8 cellular contexts compared by ENCODE assay signal in the genomic region with DNA sequence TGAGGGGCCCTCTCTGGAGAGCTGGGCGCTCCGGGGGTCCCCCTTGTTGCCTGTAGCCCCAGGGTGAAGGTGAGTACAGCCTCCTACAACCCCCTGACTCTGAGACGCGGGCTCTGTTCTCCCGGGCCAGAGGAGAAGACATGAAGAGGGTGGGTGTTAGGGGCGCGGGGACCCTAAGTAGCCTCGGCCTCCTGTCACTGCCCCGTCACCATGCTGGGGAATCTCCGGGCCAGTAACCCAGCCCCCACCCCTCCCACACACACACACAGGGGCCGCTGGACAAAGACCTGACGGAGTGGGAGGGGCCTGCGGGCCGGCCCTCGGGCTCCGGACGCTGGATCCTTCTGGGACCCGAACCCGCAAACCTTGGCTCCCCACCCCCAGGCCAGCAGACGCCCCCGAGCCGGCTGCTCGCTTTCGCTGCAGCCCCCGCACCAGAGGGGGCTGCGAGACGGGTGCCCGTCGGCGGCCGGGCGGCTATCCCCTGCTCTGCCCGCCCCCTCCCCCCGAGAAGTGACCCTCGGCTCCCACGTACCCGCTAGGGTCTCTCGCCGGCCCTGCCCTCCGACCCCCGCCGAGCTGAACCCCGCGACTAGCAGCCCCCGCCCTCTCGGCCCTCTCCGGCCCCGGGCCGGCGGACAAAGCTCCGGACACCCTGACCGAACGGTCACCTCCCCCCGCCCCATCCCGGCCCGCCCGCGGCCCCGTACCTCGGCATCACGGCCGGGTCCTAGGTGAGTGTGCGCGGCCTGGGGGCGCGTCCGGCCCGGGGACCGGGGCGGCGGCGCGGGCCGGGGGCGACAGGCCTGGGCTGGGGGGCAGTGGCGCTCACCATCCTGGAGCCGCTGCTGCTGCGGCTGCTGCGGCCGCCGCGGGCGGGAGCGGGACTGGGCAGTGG. TPM values are rescaled to one million over a fixed set of nuclear protein-coding genes. Genes with fewer than 3 reads are reported as not detected.
A peak's percentile ranks its signal among the peaks of the same experiment; 100 is the strongest.
DNase-seq lines count a peak whose midpoint lies in the region; ATAC-seq, FAIRE-seq and TF ChIP-seq lines count a peak whose summit lies in the region.

A gene with protein sequence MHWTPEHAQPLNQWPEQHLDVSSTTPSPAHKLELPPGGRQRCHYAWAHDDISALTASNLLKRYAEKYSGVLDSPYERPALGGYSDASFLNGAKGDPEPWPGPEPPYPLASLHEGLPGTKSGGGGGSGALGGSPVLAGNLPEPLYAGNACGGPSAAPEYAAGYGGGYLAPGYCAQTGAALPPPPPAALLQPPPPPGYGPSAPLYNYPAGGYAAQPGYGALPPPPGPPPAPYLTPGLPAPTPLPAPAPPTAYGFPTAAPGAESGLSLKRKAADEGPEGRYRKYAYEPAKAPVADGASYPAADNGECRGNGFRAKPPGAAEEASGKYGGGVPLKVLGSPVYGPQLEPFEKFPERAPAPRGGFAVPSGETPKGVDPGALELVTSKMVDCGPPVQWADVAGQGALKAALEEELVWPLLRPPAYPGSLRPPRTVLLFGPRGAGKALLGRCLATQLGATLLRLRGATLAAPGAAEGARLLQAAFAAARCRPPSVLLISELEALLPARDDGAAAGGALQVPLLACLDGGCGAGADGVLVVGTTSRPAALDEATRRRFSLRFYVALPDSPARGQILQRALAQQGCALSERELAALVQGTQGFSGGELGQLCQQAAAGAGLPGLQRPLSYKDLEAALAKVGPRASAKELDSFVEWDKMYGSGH (minus strand): TSS at position 889 of the 898 bp plus-strand sequence. CDS start 26,305 bp downstream, outside the sequence.

- no TSS peak for BruUV-seq in OCI-LY7 (replicated peaks; lab: Mats Ljungman, UMichigan)

- H3K4me2 ChIP-seq in OCI-LY7 (ENCODE audit: low read length) = no peak within 1 kb of the TSS

- no peak within 1 kb of the TSS for H2AFZ ChIP-seq in OCI-LY7 (ENCODE audit: low read length)

- no peaks in the 10 kb centered on the region for H3K79me2 ChIP-seq in OCI-LY7 (ENCODE audit: insufficient read depth, low read depth, low read length)

- peak within 1 kb of the TSS; percentile 90 to 91 (median 91) for H3K4me3 Mint-ChIP-seq in nephron

- no peak for TF ChIP-seq CTCF in nephron (IDR thresholded peaks at IDR 0.05; ENCODE audit: unreplicated experiment in 3 of 3)
- TF ChIP-seq CTCF in OCI-LY7 (conservative IDR thresholded peaks at IDR 0.05; ENCODE audit: low read length) = no peak

- H3K36me3 ChIP-seq in OCI-LY7 (ENCODE audit: insufficient read depth, low read length) = no peaks in the 10 kb centered on the region

- POLR2A ChIA-PET in OCI-LY7 (lab: Charles Lee) = no interaction called here

- FAIRE-seq in HTR-8/SVneo (lab: Jason Lieb, UNC) = no peak

- H3K27me3 Mint-ChIP-seq in nephron (ENCODE audit: low read depth) = peaks cover 41% of the 10 kb centered on the region

- H3K4me1 ChIP-seq in OCI-LY7 (ENCODE audit: insufficient read depth, low read length, poor library complexity, severe bottlenecking) = no peaks in the 10 kb centered on the region

- intact Hi-C loops in OCI-LY7 (cut with micrococcal nuclease; ENCODE audit: unreplicated experiment) = no loop called here

- peak; percentile 13 for DNase-seq in A172 (ENCODE audit: low spot score)
- DNase-seq in HTR-8/SVneo (ENCODE audit: insufficient read length, low spot score) = peak; percentile 53
- DNase-seq in NCI-H1436 (lab: John Stamatoyannopoulos, UW) = no peak
- DNase-seq in OCI-LY7 (ENCODE audit: low spot score) = no peak

- H3K4me1 Mint-ChIP-seq in nephron = peaks cover 59% of the 10 kb centered on the region

- peaks cover 3% of the 10 kb centered on the region for H3K36me3 Mint-ChIP-seq in nephron (ENCODE audit: low read depth)

- H3K9me2 ChIP-seq in OCI-LY7 (ENCODE audit: insufficient read depth, low read length) = no peaks in the 10 kb centered on the region

- ATAC-seq in esophagus mucosa (peak; percentile 4), HG02870 (IDR thresholded peaks at IDR 0.05; ENCODE audit: unreplicated experiment) (no peak), HG03521 (IDR thresholded peaks at IDR 0.05; ENCODE audit: unreplicated experiment) (no peak)

- H3K27ac Mint-ChIP-seq in nephron = peak within 1 kb of the TSS; percentile 71 to 90 (median 83)

- no peaks in the 10 kb centered on the region for H4K20me1 ChIP-seq in OCI-LY7 (ENCODE audit: insufficient read depth, low read length)

- CTCF ChIA-PET in OCI-LY7 (lab: Charles Lee; ENCODE audit: unreplicated experiment) = no interaction called here

- no peak within 1 kb of the TSS for H3K4me3 ChIP-seq in OCI-LY7 (ENCODE audit: low read depth, low read length, poor library complexity, severe bottlenecking)

- H3K9me3 ChIP-seq in OCI-LY7 (ENCODE audit: low read length) = no peaks in the 10 kb centered on the region

- H3K9me3 Mint-ChIP-seq in nephron = no peaks in the 10 kb centered on the region

- no peak within 1 kb of the TSS for H3K27ac ChIP-seq in OCI-LY7 (ENCODE audit: low read depth, low read length, poor library complexity, severe bottlenecking)

RNA-seq across cellular contexts. Expression of the gene that starts here (rescaled TPM):
- total RNA-seq in A172 (2014; rRNA removed; shearing (Covaris generic)) = 0.26 and 0.29 TPM in 2 replicates
- total RNA-seq in esophagus mucosa = 0.16 TPM
- total RNA-seq in OCI-LY7 (2014; rRNA removed; shearing (Covaris generic)) = not detected in 2 replicates
- not detected in 2 replicates for total RNA-seq in OCI-LY7 (2022)

Comparison
In these comparisons a context has a peak if more than half of its experiments do, and no peak if none do; other contexts are left out.
1. Peak in DNase-seq in A172; RNA of the gene not detected or under 1 TPM.
2. Peak in ATAC-seq in esophagus mucosa; RNA of the gene not detected or under 1 TPM.